In genomic region chr3:165359005-165359404, GRCh38 we compare ENCODE assay signal across 22 cellular contexts.
"Had no signal": no experiment of that assay in that cellular context is flagged by ENCODE, and none has a peak within 500 bp of the region (broad histone marks: within the 10 kb centered on the region; RNA-seq: fewer than 3 reads in every experiment).

No MANE protein-coding gene starts in this region.

- H3K4me1 ChIP-seq: heart left ventricle, psoas muscle, right lobe of liver, spleen, testis, tibial nerve, upper lobe of right lung, vagina had no signal

- H3K9me3 ChIP-seq: neutrophil, psoas muscle, right lobe of liver, testis, tibial nerve, upper lobe of right lung, vagina had no signal

- H3K27me3 Mint-ChIP-seq: naive B cell; stimulated activated naive B cell treated with anti-CD40 and anti-IgM and Interleukin-4, amounts not matched to agents 10 μg/mL and 1 μg/mL and 100 μg/mL, for 72 hours; stimulated activated naive CD8-positive, alpha-beta T cell treated with anti-CD3 and anti-CD28 coated beads, Interleukin-15, amount 100 ng/mL, for 72 hours had no signal

- H3K4me1 Mint-ChIP-seq: naive B cell; nephron; stimulated activated naive B cell treated with anti-CD40 and anti-IgM and Interleukin-4, amounts not matched to agents 10 μg/mL and 1 μg/mL and 100 μg/mL, for 72 hours; stimulated activated naive CD8-positive, alpha-beta T cell treated with anti-CD3 and anti-CD28 coated beads, Interleukin-15, amount 100 ng/mL, for 72 hours had no signal

- H3K27ac ChIP-seq: heart left ventricle, neutrophil, psoas muscle, right lobe of liver, spleen, testis, tibial nerve, upper lobe of right lung, vagina had no signal

- H3K9me3 Mint-ChIP-seq: nephron had no signal

- ATAC-seq: esophagus mucosa; heart left ventricle; psoas muscle; right lobe of liver; stimulated activated naive B cell treated with anti-CD40 and anti-IgM and Interleukin-4, amounts not matched to agents 10 μg/mL and 1 μg/mL and 100 μg/mL, for 72 hours; stimulated activated naive CD8-positive, alpha-beta T cell treated with anti-CD3 and anti-CD28 coated beads, Interleukin-15, amount 100 ng/mL, for 72 hours; upper lobe of right lung had no signal

- H3K27me3 ChIP-seq: heart left ventricle, neutrophil, right lobe of liver, spleen, testis, tibial nerve, upper lobe of right lung, vagina had no signal

- H3K36me3 Mint-ChIP-seq: naive B cell; stimulated activated naive B cell treated with anti-CD40 and anti-IgM and Interleukin-4, amounts not matched to agents 10 μg/mL and 1 μg/mL and 100 μg/mL, for 72 hours had no signal

- H3K27ac Mint-ChIP-seq: naive B cell; nephron; stimulated activated naive B cell treated with anti-CD40 and anti-IgM and Interleukin-4, amounts not matched to agents 10 μg/mL and 1 μg/mL and 100 μg/mL, for 72 hours; stimulated activated naive CD8-positive, alpha-beta T cell treated with anti-CD3 and anti-CD28 coated beads, Interleukin-15, amount 100 ng/mL, for 72 hours had no signal

- DNase-seq: effector memory CD4-positive, alpha-beta T cell; heart left ventricle; hippocampal formation; mesendoderm; naive B cell; psoas muscle; retina; right lobe of liver; spleen; stimulated activated CD4-positive, alpha-beta T cell treated with anti-CD3 and anti-CD28 coated beads, Interleukin-15, amount 100 ng/mL, for 24 hours; stimulated activated CD4-positive, alpha-beta T cell treated with anti-CD3 and anti-CD28 coated beads, Interleukin-1b, Interleukin-23, amount 100 ng/mL, for 48 hours; stimulated activated CD4-positive, alpha-beta T cell treated with anti-CD3 and anti-CD28 coated beads, Interleukin-4, amount 100 ng/mL, for 4 hours; stimulated activated naive B cell treated with anti-CD40 and anti-IgM and Interleukin-4, amounts not matched to agents 10 μg/mL and 1 μg/mL and 100 μg/mL, for 72 hours; stimulated activated naive CD8-positive, alpha-beta T cell treated with anti-CD3 and anti-CD28 coated beads, Interleukin-15, amount 100 ng/mL, for 72 hours; testis; upper lobe of right lung had no signal

- H3K36me3 ChIP-seq: heart left ventricle, neutrophil, right lobe of liver, spleen, tibial nerve, upper lobe of right lung, vagina had no signal

- H3K4me3 ChIP-seq: heart left ventricle, psoas muscle, right lobe of liver, spleen, testis, tibial nerve, upper lobe of right lung, vagina had no signal

- H3K4me3 Mint-ChIP-seq: naive B cell; nephron; stimulated activated naive B cell treated with anti-CD40 and anti-IgM and Interleukin-4, amounts not matched to agents 10 μg/mL and 1 μg/mL and 100 μg/mL, for 72 hours; stimulated activated naive CD8-positive, alpha-beta T cell treated with anti-CD3 and anti-CD28 coated beads, Interleukin-15, amount 100 ng/mL, for 72 hours had no signal

- FAIRE-seq: endometrium had no signal
